8 cellular contexts compared by ENCODE assay signal in the genomic region with DNA sequence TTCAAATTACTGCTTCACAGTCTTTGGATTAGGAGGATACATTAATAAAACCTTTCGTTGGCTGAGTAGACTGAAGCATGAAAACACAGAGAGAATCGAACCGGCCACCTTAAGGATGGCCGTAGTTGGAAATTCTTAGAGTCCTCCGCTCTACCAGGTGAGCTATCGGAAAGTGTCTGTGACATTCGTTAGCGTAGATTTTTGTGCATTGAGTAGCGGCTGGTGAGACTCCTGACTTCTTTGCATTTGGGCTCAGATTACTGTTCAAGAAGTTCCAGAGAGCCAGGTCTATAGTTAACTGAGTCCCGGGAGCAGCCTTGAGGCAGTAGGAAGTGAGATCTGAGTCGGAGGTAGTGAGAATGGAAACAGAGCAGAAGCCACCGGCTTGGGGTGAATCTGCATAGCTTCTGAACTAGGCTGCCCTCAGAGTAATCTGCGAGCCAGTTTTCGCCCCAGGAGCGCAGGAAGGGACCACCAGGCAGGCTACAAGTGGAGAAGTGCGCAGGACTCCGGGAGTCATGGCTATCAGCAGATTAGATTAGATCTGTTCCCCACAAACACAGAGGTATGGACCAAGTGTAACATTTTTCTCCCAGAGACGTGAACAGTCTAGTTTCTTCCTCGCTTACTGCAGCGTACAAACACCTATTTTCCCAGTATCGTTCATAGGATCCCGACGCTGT. TPM values are rescaled to one million over a fixed set of nuclear protein-coding genes. Genes with fewer than 3 reads are reported as not detected.
DNase-seq lines count a peak whose midpoint lies in the region; ATAC-seq and TF ChIP-seq lines count a peak whose summit lies in the region.

No MANE protein-coding gene starts in this region.

- TF ChIP-seq EP300 in SK-N-SH (IDR thresholded peaks at IDR 0.05; ENCODE audit: borderline replicate concordance in 1 of 2, low read depth in 1 of 2, low read length in 1 of 2): no peak

- 4% methylated on average over 23 of the region's 23 CpGs for WGBS in SK-N-SH (ENCODE audit: low lambda C conversion rate)

- H3K4me2 ChIP-seq in SK-N-SH: peak overlapping the region; percentile 93

- H3K4me1 ChIP-seq in Caco-2 (peaks cover 7% of the 10 kb centered on the region), SK-N-SH (ENCODE audit: control insufficient read depth in 1 of 2, insufficient read depth in 2 of 2, low read depth in 1 of 2, low read length in 1 of 2) (peaks cover 0 to 19% of the 10 kb centered on the region in 2 experiments; a peak in 2 of 4 replicates), mucosa of rectum (ENCODE audit: control insufficient read depth in 2 of 2, insufficient read depth in 2 of 2, low read length in 2 of 2) (peaks cover 15% of the 10 kb centered on the region in 2 donors)

- in situ Hi-C loops in GM13976 (cut with MboI; ENCODE audit: low sequenced_read_pairs, unreplicated experiment): loop anchor here (10.0 kb wide), 1 partner anchor 54 kb away; the partner anchor contains the start of genes ANG and RNASE4

- H3K4me3 ChIP-seq in Caco-2 (ENCODE audit: low read depth, low read length): peak overlapping the region; percentile 38
- H3K4me3 ChIP-seq in SK-N-SH (ENCODE audit: low read depth in 2 of 2, low read length in 1 of 2): peak overlapping the region; percentile 51 to 66
- peak overlapping the region; percentile 62 to 66 for H3K4me3 ChIP-seq in mucosa of rectum (ENCODE audit: low read length in 2 of 2)

- H3K36me3 ChIP-seq in Caco-2 (ENCODE audit: control insufficient read depth, insufficient read depth, low read length) (no peaks in the 10 kb centered on the region), SK-N-SH (replicated peaks in 1 of 2; ENCODE audit: control insufficient read depth in 1 of 2, insufficient read depth in 2 of 2, low read length in 1 of 2) (no peaks in the 10 kb centered on the region), mucosa of rectum (ENCODE audit: control insufficient read depth in 2 of 2, insufficient read depth in 2 of 2, low read length in 2 of 2) (no peaks in the 10 kb centered on the region)

- H3K79me2 ChIP-seq in SK-N-SH (ENCODE audit: insufficient read depth): no peaks in the 10 kb centered on the region

- intact Hi-C loops in Caco-2 (cut with micrococcal nuclease; ENCODE audit: unreplicated experiment): loop anchor here (1.0 kb wide), 2 partner anchors 17 to 52 kb away; no protein-coding TSS in a partner anchor

- TF ChIP-seq CTCF in Caco-2 (IDR thresholded peaks at IDR 0.05; ENCODE audit: insufficient read depth in 1 of 2, low read depth in 1 of 2, low read length in 1 of 2, severe bottlenecking in 1 of 2, unreplicated experiment in 1 of 2) (no peak), SK-N-SH (IDR thresholded peaks at IDR 0.05) (no peak), GM13976 (IDR thresholded peaks at IDR 0.05; ENCODE audit: borderline replicate concordance, control extremely low read depth, extremely low read depth, insufficient read depth, missing control alignments) (no peak)

- peak; percentile 32 for ATAC-seq in HG02852 (IDR thresholded peaks at IDR 0.05; ENCODE audit: unreplicated experiment)
- no peak for ATAC-seq in HG03457 (IDR thresholded peaks at IDR 0.05; ENCODE audit: unreplicated experiment)
- no peak for ATAC-seq in HG03565 (IDR thresholded peaks at IDR 0.05; ENCODE audit: unreplicated experiment)

- POLR2A ChIA-PET in Caco-2 (lab: Charles Lee): interaction anchor here (1.5 kb wide), 1 partner anchor 17 kb away, joined by 5 read pairs; no protein-coding TSS in a partner anchor
- POLR2A ChIA-PET in SK-N-SH (lab: Yijun Ruan, JAX): interaction anchor here (0.7 kb wide), 1 partner anchor 60 kb away, joined by 3 read pairs; no protein-coding TSS in a partner anchor

- no peak overlapping the region; the same call in 1 of the 2 replicates for H3K9ac ChIP-seq in SK-N-SH
- H3K9ac ChIP-seq in mucosa of rectum (ENCODE audit: low read depth in 1 of 2, low read length in 2 of 2): peak overlapping the region; percentile 10 to 58

- TF ChIP-seq RAD21 in SK-N-SH (IDR thresholded peaks at IDR 0.05; ENCODE audit: low read length): no peak

- peaks cover 3% of the 10 kb centered on the region for H3K27me3 Mint-ChIP-seq in Caco-2 (ENCODE audit: insufficient read depth, unreplicated experiment)

- CTCF ChIA-PET in Caco-2 (lab: Charles Lee): interaction anchor here (0.5 to 1.7 kb wide), 8 partner anchors 8 to 169 kb away, joined by 3 to 5 read pairs (median 3); partner anchors contain the start of gene PIP4P1
- CTCF ChIA-PET in SK-N-SH (lab: Yijun Ruan, JAX): interaction anchor here (1.0 to 1.8 kb wide), 2 partner anchors 20 to 44 kb away, joined by 3 to 4 read pairs; no protein-coding TSS in a partner anchor

- H2AFZ ChIP-seq in SK-N-SH (ENCODE audit: low read depth): no peak overlapping the region; the same call in 1 of the 2 replicates

- H3K9me3 ChIP-seq in Caco-2 (no peaks in the 10 kb centered on the region), SK-N-SH (no peaks in the 10 kb centered on the region), mucosa of rectum (ENCODE audit: control insufficient read depth in 2 of 2, low read length in 2 of 2) (no peaks in the 10 kb centered on the region)

- peaks cover 28% of the 10 kb centered on the region for H3K4me1 Mint-ChIP-seq in Caco-2 (ENCODE audit: low read depth, unreplicated experiment)

- H3K27ac Mint-ChIP-seq in Caco-2 (ENCODE audit: unreplicated experiment): peak overlapping the region; percentile 84

- no peak overlapping the region for H3K27ac ChIP-seq in SK-N-SH (ENCODE audit: low read depth in 2 of 2, low read length in 1 of 2)
- H3K27ac ChIP-seq in mucosa of rectum (ENCODE audit: low read depth in 2 of 2, low read length in 2 of 2): no peak overlapping the region

- BruUV-seq in Caco-2 (replicated peaks; lab: Mats Ljungman, UMichigan): no TSS peak

- H3K9me3 Mint-ChIP-seq in Caco-2 (ENCODE audit: unreplicated experiment): no peaks in the 10 kb centered on the region

- H3F3A ChIP-seq in SK-N-SH (replicated peaks; ENCODE audit: insufficient read depth): peaks cover 23% of the 10 kb centered on the region

- H3K27me3 ChIP-seq in Caco-2 (replicated peaks; ENCODE audit: control insufficient read depth, insufficient read depth, low read length): no peaks in the 10 kb centered on the region
- peaks cover 23% of the 10 kb centered on the region; the same call in 1 of the 2 replicates for H3K27me3 ChIP-seq in SK-N-SH (ENCODE audit: insufficient read depth)
- H3K27me3 ChIP-seq in mucosa of rectum (ENCODE audit: control insufficient read depth in 2 of 2, insufficient read depth in 2 of 2, low read length in 2 of 2): peaks cover 3 to 10% of the 10 kb centered on the region in 2 donors

- DNase-seq in Caco-2 (peak; percentile 66 to 69), SK-N-SH (no peak), dermis blood vessel endothelial cell (peak; percentile 41), GM13976 (ENCODE audit: low spot score) (no peak)

- H3K36me3 Mint-ChIP-seq in Caco-2 (ENCODE audit: insufficient read depth, unreplicated experiment): peaks cover 45% of the 10 kb centered on the region

- no peaks in the 10 kb centered on the region for H3K9me2 ChIP-seq in SK-N-SH

- H3K4me3 Mint-ChIP-seq in Caco-2 (ENCODE audit: unreplicated experiment): peak overlapping the region; percentile 93

- H4K20me1 ChIP-seq in SK-N-SH (ENCODE audit: insufficient read depth): peaks cover 9% of the 10 kb centered on the region

TF ChIP-seq in SK-N-SH, 30 proteins besides CTCF, POLR2A, EP300 and RAD21:
- TF ChIP-seq EZH2phosphoT487 (IDR thresholded peaks at IDR 0.05; ENCODE audit: borderline replicate concordance, low read depth): no peak
- TF ChIP-seq GATA2 (CRISPR knock-in tag; IDR thresholded peaks at IDR 0.05): no peak
- 0 out of 2 replicates have a peak, but pooled peaks have one; percentile 24 for TF ChIP-seq FOSL2 (IDR thresholded peaks at IDR 0.05; ENCODE audit: borderline replicate concordance, low read depth)
- TF ChIP-seq RCOR1 (IDR thresholded peaks at IDR 0.05; ENCODE audit: low read length): no peak
TF ChIP-seq in SK-N-SH: peak in this region for 1.

RNA-seq across cellular contexts. Expression of gene OR6S1, which starts 11.0 kb away (rescaled TPM):
- total RNA-seq in Caco-2 (2022) (not detected in 2 replicates), dermis blood vessel endothelial cell (not detected in 2 replicates)
- polyA plus RNA-seq in SK-N-SH (2012; rRNA removed): not detected in 2 replicates
- polyA plus RNA-seq in SK-N-SH (2012; cell fraction: cytosol; rRNA removed): not detected in 2 replicates
- not detected in 2 replicates for polyA plus RNA-seq in SK-N-SH (2012; cell fraction: nucleus; rRNA removed)

RNA-seq across cellular contexts. Expression of gene RNASE12, which starts 39.3 kb away (rescaled TPM):
- total RNA-seq in Caco-2 (2022): not detected in 2 replicates
- not detected in 2 replicates for polyA plus RNA-seq in SK-N-SH (2012; rRNA removed)
- polyA plus RNA-seq in SK-N-SH (2012; cell fraction: cytosol; rRNA removed): not detected in 2 replicates
- not detected in 2 replicates for polyA plus RNA-seq in SK-N-SH (2012; cell fraction: nucleus; rRNA removed)
- total RNA-seq in dermis blood vessel endothelial cell: not detected in 2 replicates

RNA-seq across cellular contexts. Expression of gene RNASE11, which starts 42.7 kb away (rescaled TPM):
- total RNA-seq in Caco-2 (2022) (not detected in 2 replicates), dermis blood vessel endothelial cell (not detected in 2 replicates)
- polyA plus RNA-seq in SK-N-SH (2012; rRNA removed): not detected in 2 replicates
- not detected in 2 replicates for polyA plus RNA-seq in SK-N-SH (2012; cell fraction: cytosol; rRNA removed)
- not detected in 2 replicates for polyA plus RNA-seq in SK-N-SH (2012; cell fraction: nucleus; rRNA removed)

RNA-seq across cellular contexts. Expression of gene RNASE4, which starts 53.9 kb away (rescaled TPM):
- total RNA-seq in Caco-2 (2022): 8.8 and 9.2 TPM in 2 replicates
- 11.6 and 12.4 TPM in 2 replicates for polyA plus RNA-seq in SK-N-SH (2012; rRNA removed)
- polyA plus RNA-seq in SK-N-SH (2012; cell fraction: cytosol; rRNA removed): 7.3 and 10.8 TPM in 2 replicates
- polyA plus RNA-seq in SK-N-SH (2012; cell fraction: nucleus; rRNA removed): 4.0 and 6.2 TPM in 2 replicates
- 11.4 and 25.7 TPM in 2 replicates for total RNA-seq in dermis blood vessel endothelial cell

RNA-seq across cellular contexts. Expression of gene ANG, which starts 58.1 kb away (rescaled TPM):
- 23.6 and 24.7 TPM in 2 replicates for total RNA-seq in Caco-2 (2022)
- polyA plus RNA-seq in SK-N-SH (2012; rRNA removed): 3.6 and 3.9 TPM in 2 replicates
- polyA plus RNA-seq in SK-N-SH (2012; cell fraction: cytosol; rRNA removed): 3.6 and 4.0 TPM in 2 replicates
- polyA plus RNA-seq in SK-N-SH (2012; cell fraction: nucleus; rRNA removed): 2.2 and 3.0 TPM in 2 replicates
- 6.3 and 6.4 TPM in 2 replicates for total RNA-seq in dermis blood vessel endothelial cell

Comparison
In these comparisons a context has a peak if more than half of its experiments do, and no peak if none do; other contexts are left out.
1. DNase-seq: peak in Caco-2 (2 of 2) and dermis blood vessel endothelial cell (single experiment); none in SK-N-SH (single experiment) and GM13976 (single experiment).
2. Peak in every context shown above with its lines, with median percentiles within 50 percentile points of each other: H3K4me3 ChIP-seq.